ENCODE assay signal across 12 cellular contexts in genomic region chr13:48660356-48661076, GRCh38. TPM values are rescaled to one million over a fixed set of nuclear protein-coding genes. Genes with fewer than 3 reads are reported as not detected.
A peak's percentile ranks its signal among the peaks of the same experiment; 100 is the strongest.
DNase-seq lines count a peak whose midpoint lies in the region; ATAC-seq and TF ChIP-seq lines count a peak whose summit lies in the region.
"Had no signal": no experiment of that assay in that cellular context is flagged by ENCODE, and none has a peak within 500 bp of the region (broad histone marks: within the 10 kb centered on the region; RNA-seq: fewer than 3 reads in every experiment).

No MANE protein-coding gene starts in this region.

- H3K4me1 ChIP-seq in gastroesophageal sphincter (peaks cover 0 to 14% (median 0%) of the 10 kb centered on the region in 3 donors), skeletal muscle tissue (ENCODE audit: control insufficient read depth in 3 of 3, insufficient read depth in 3 of 3, low read length in 3 of 3) (no peaks in the 10 kb centered on the region)

- H3K4me1 Mint-ChIP-seq in nephron progenitor cell = peaks cover 16% of the 10 kb centered on the region

- H3K9me3 ChIP-seq in gastroesophageal sphincter = peaks cover 0 to 3% (median 0%) of the 10 kb centered on the region in 3 donors
- H3K9me3 ChIP-seq in skeletal muscle tissue (ENCODE audit: control insufficient read depth in 3 of 3, low read length in 3 of 3) = no peaks in the 10 kb centered on the region

- H3K9ac ChIP-seq in skeletal muscle tissue (ENCODE audit: low read depth in 1 of 3, low read length in 3 of 3) = no peak overlapping the region

- DNase-seq in KBM-7 = peak; percentile 60
- DNase-seq in GM13977 (ENCODE audit: low spot score) = no peak
- DNase-seq in nephron progenitor cell = no peak
- no peak for DNase-seq in omental fat pad (ENCODE audit: low spot score)
- DNase-seq: DMS79; NCI-H2107; stimulated activated CD4-positive, alpha-beta T cell treated with anti-CD3 and anti-CD28 coated beads, Interleukin-4, amount 100 ng/mL, for 4 hours; T-helper 2 cell had no signal

- H3K9me3 Mint-ChIP-seq in nephron progenitor cell = peaks cover 19% of the 10 kb centered on the region

- WGBS in gastroesophageal sphincter (ENCODE audit: low coverage in 1 of 2), 2 donors = 11 to 28% methylated on average over 3 of the region's 4 CpGs

- H3K27me3 Mint-ChIP-seq in nephron progenitor cell (ENCODE audit: low read depth, poor library complexity) = peaks cover 5% of the 10 kb centered on the region

- H3K27me3 ChIP-seq in gastroesophageal sphincter = no peaks in the 10 kb centered on the region
- H3K27me3 ChIP-seq in skeletal muscle tissue (ENCODE audit: control insufficient read depth in 3 of 3, insufficient read depth in 3 of 3, low read length in 3 of 3) = no peaks in the 10 kb centered on the region

- TF ChIP-seq CTCF in gastroesophageal sphincter (IDR thresholded peaks at IDR 0.05) (no peak), GM13977 (IDR thresholded peaks at IDR 0.05; ENCODE audit: extremely low read depth, insufficient read depth, missing control alignments) (no peak), nephron progenitor cell (IDR thresholded peaks at IDR 0.05) (no peak), omental fat pad (IDR thresholded peaks at IDR 0.05) (no peak)

- no peaks in the 10 kb centered on the region for H3K36me3 ChIP-seq in gastroesophageal sphincter
- no peaks in the 10 kb centered on the region for H3K36me3 ChIP-seq in skeletal muscle tissue (ENCODE audit: control insufficient read depth in 3 of 3, insufficient read depth in 3 of 3, low read length in 3 of 3)

- no peaks in the 10 kb centered on the region for H3K36me3 Mint-ChIP-seq in nephron progenitor cell (ENCODE audit: low read depth)

- H3K27ac Mint-ChIP-seq in nephron progenitor cell = no peak overlapping the region

- H3K27ac ChIP-seq in gastroesophageal sphincter = peak overlapping the region in 3 of 4 donors; percentile 46 to 58 (median 50)
- H3K27ac ChIP-seq in skeletal muscle tissue (ENCODE audit: low read depth, low read length) = peak overlapping the region; percentile 54

- ATAC-seq in GM18909 (IDR thresholded peaks at IDR 0.05; ENCODE audit: poor library complexity, unreplicated experiment) (peak; percentile 54), gastroesophageal sphincter (peak; percentile 55), omental fat pad (ENCODE audit: low FRiP score) (no peak), GM18858 (IDR thresholded peaks at IDR 0.05; ENCODE audit: unreplicated experiment) (no peak)

- H3K4me3 ChIP-seq in gastroesophageal sphincter (no peak overlapping the region), skeletal muscle tissue (ENCODE audit: low read length in 3 of 3) (no peak overlapping the region)

- in situ Hi-C loops in KBM-7 (cut with MboI; ENCODE audit: low pct_unique_long_range_greater_than_20kb, low sequenced_read_pairs) (no loop called here), GM13977 (cut with MboI; ENCODE audit: low pct_unique_long_range_greater_than_20kb, low sequenced_read_pairs, unreplicated experiment) (no loop called here)

- TF ChIP-seq EP300 in gastroesophageal sphincter (IDR thresholded peaks at IDR 0.05) = no peak

- no peak for TF ChIP-seq POLR2A in gastroesophageal sphincter (IDR thresholded peaks at IDR 0.05)

- no peak overlapping the region for H3K4me3 Mint-ChIP-seq in nephron progenitor cell

RNA-seq across cellular contexts. Expression of gene CYSLTR2, which starts 6.8 kb away (rescaled TPM):
- total RNA-seq in gastroesophageal sphincter (1 to 10 TPM in 1 of 4 donors, under 1 TPM in 3; 0.16 to 2.2 (median 0.30) TPM), skeletal muscle tissue (under 0.01 TPM), omental fat pad (1 to 10 TPM in 3 of 4 donors, under 1 TPM in 1; 0.31 to 4.4 (median 2.6) TPM)

Comparison
In these comparisons a context has a peak if more than half of its experiments do, and no peak if none do; other contexts are left out.
1. ATAC-seq: peak in GM18909 (single experiment) and gastroesophageal sphincter (single experiment); none in omental fat pad (single experiment) and GM18858 (single experiment).